Comparison of ENCODE assay signal across 28 cellular contexts in the genomic region with DNA sequence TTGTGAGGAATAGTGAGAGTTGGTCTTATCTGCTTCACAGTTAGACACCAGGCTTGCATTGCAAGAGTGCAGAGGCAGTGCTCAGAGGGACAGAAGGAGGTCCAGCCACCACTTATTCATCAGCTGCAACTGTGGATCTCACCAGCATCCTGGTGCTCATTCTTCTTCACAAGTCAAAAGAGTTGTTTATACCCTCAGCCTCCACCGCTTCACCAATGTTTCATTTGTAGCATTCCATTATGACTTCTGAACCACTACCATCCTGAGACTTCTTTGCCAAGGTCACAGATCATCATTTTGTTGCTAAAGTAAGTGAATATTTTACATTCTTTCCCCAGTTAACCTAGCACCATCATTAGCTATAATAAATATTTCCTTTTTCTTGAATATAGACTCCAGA.
"Had no signal": no experiment of that assay in that cellular context is flagged by ENCODE, and none has a peak within 500 bp of the region (broad histone marks: within the 10 kb centered on the region; RNA-seq: fewer than 3 reads in every experiment).

No MANE protein-coding gene starts in this region.

- ATAC-seq: effector memory CD8-positive, alpha-beta T cell; gastroesophageal sphincter; heart left ventricle; left cardiac atrium; left lung; naive thymus-derived CD4-positive, alpha-beta T cell; right lobe of liver; stimulated activated naive CD8-positive, alpha-beta T cell treated with anti-CD3 and anti-CD28 coated beads, Interleukin-15, amount 100 ng/mL, for 72 hours; upper lobe of right lung had no signal

- H3K27ac Mint-ChIP-seq: effector memory CD8-positive, alpha-beta T cell; naive thymus-derived CD4-positive, alpha-beta T cell; nephron; neural progenitor cell; progenitor cell of endocrine pancreas; stimulated activated naive CD8-positive, alpha-beta T cell treated with anti-CD3 and anti-CD28 coated beads, Interleukin-15, amount 100 ng/mL, for 72 hours had no signal

- H3K36me3 ChIP-seq: esophagus squamous epithelium, gastroesophageal sphincter, heart left ventricle, left lung, neural progenitor cell, right lobe of liver, suprapubic skin, transverse colon, upper lobe of right lung had no signal

- H3K4me1 ChIP-seq: heart left ventricle, left lung, parathyroid adenoma, right lobe of liver, transverse colon, upper lobe of right lung had no signal

- H3K9ac ChIP-seq: neural progenitor cell, parathyroid adenoma had no signal

- H3K4me1 Mint-ChIP-seq: naive thymus-derived CD4-positive, alpha-beta T cell; nephron; stimulated activated naive CD8-positive, alpha-beta T cell treated with anti-CD3 and anti-CD28 coated beads, Interleukin-15, amount 100 ng/mL, for 72 hours had no signal

- H3K79me2 ChIP-seq: hepatocyte, parathyroid adenoma had no signal

- H3K9me3 Mint-ChIP-seq: nephron; neural progenitor cell; stimulated activated naive CD8-positive, alpha-beta T cell treated with anti-CD3 and anti-CD28 coated beads, Interleukin-15, amount 100 ng/mL, for 72 hours had no signal

- H3K4me2 ChIP-seq: hepatocyte, neural progenitor cell had no signal

- H3K27me3 ChIP-seq: esophagus squamous epithelium, gastroesophageal sphincter, hepatocyte, left lung, neural progenitor cell, right lobe of liver, suprapubic skin, transverse colon, upper lobe of right lung had no signal

- H3K4me3 Mint-ChIP-seq: effector memory CD8-positive, alpha-beta T cell; naive thymus-derived CD4-positive, alpha-beta T cell; nephron; neural progenitor cell; stimulated activated naive CD8-positive, alpha-beta T cell treated with anti-CD3 and anti-CD28 coated beads, Interleukin-15, amount 100 ng/mL, for 72 hours had no signal

- H3K27ac ChIP-seq: esophagus squamous epithelium, gastroesophageal sphincter, heart left ventricle, hepatocyte, left lung, neural progenitor cell, parathyroid adenoma, right lobe of liver, suprapubic skin, transverse colon, upper lobe of right lung had no signal

- H3K36me3 Mint-ChIP-seq: naive thymus-derived CD4-positive, alpha-beta T cell; neural progenitor cell had no signal

- H3K27me3 Mint-ChIP-seq: effector memory CD8-positive, alpha-beta T cell; stimulated activated naive CD8-positive, alpha-beta T cell treated with anti-CD3 and anti-CD28 coated beads, Interleukin-15, amount 100 ng/mL, for 72 hours had no signal

- DNase-seq: cortex of kidney; effector memory CD8-positive, alpha-beta T cell; erythroblast; esophagus squamous epithelium; foreskin fibroblast; heart left ventricle; left cardiac atrium; left lung; mesendoderm; midbrain; naive thymus-derived CD4-positive, alpha-beta T cell; right lobe of liver; small intestine; stimulated activated CD4-positive, alpha-beta T cell treated with anti-CD3 and anti-CD28 coated beads, Interleukin-12 subunit alpha, Interleukin-12 subunit beta, amount 100 ng/mL, for 4 hours; stimulated activated CD4-positive, alpha-beta T cell treated with anti-CD3 and anti-CD28 coated beads, Interleukin-1b, Interleukin-23, amount 100 ng/mL, for 48 hours; stimulated activated CD4-positive, alpha-beta T cell treated with anti-CD3 and anti-CD28 coated beads, Interleukin-4, amount 100 ng/mL, for 1 hour; stimulated activated CD8-positive, alpha-beta memory T cell treated with anti-CD3 and anti-CD28 coated beads, Interleukin-4, amount 100 ng/mL, for 48 hours; stimulated activated naive CD4-positive, alpha-beta T cell; stimulated activated naive CD8-positive, alpha-beta T cell treated with anti-CD3 and anti-CD28 coated beads, Interleukin-15, amount 100 ng/mL, for 72 hours; transverse colon; upper lobe of right lung had no signal

- H3K4me3 ChIP-seq: esophagus squamous epithelium, gastroesophageal sphincter, heart left ventricle, hepatocyte, left lung, neural progenitor cell, right lobe of liver, suprapubic skin, transverse colon, upper lobe of right lung had no signal

- H3K9me3 ChIP-seq: esophagus squamous epithelium, gastroesophageal sphincter, heart left ventricle, left lung, right lobe of liver, suprapubic skin, transverse colon, upper lobe of right lung had no signal

- H2AFZ ChIP-seq: hepatocyte, neural progenitor cell, parathyroid adenoma had no signal
